In genomic region chr12:77062846-77063461, GRCh38 we compare ENCODE assay signal across 8 cellular contexts. TPM values are rescaled to one million over a fixed set of nuclear protein-coding genes. Genes with fewer than 3 reads are reported as not detected.
A peak's percentile ranks its signal among the peaks of the same experiment; 100 is the strongest.
DNase-seq lines count a peak whose midpoint lies in the region; ATAC-seq and TF ChIP-seq lines count a peak whose summit lies in the region.

No MANE protein-coding gene starts in this region.

- TF ChIP-seq CTCF in right atrium auricular region (IDR thresholded peaks at IDR 0.05), result no peak

- no peak overlapping the region for H2BK12ac ChIP-seq in trophoblast cell (ENCODE audit: low read length)

- H3K36me3 ChIP-seq in right atrium auricular region (no peaks in the 10 kb centered on the region), trophoblast cell (ENCODE audit: control insufficient read depth in 1 of 2, insufficient read depth in 2 of 2, low read length in 2 of 2) (peaks cover 0 to 2% of the 10 kb centered on the region in 2 experiments)

- peak overlapping the region; percentile 25 for H3K23ac ChIP-seq in trophoblast cell (ENCODE audit: low read length)

- H4K91ac ChIP-seq in trophoblast cell (ENCODE audit: low read depth, low read length), result no peak overlapping the region

- H3K4me2 ChIP-seq in trophoblast cell (ENCODE audit: low read length), result no peak overlapping the region

- H3K27me3 ChIP-seq in right atrium auricular region (no peaks in the 10 kb centered on the region), trophoblast cell (ENCODE audit: insufficient read depth, low read length) (no peaks in the 10 kb centered on the region)

- ATAC-seq in left cardiac atrium (no peak), HG02981 (IDR thresholded peaks at IDR 0.05; ENCODE audit: unreplicated experiment) (peak; percentile 37)

- H3K27ac ChIP-seq in right atrium auricular region (no peak overlapping the region), trophoblast cell (ENCODE audit: low read depth, low read length) (no peak overlapping the region)

- DNase-seq in left cardiac atrium (peak; percentile 45), right atrium auricular region (ENCODE audit: low spot score) (no peak), SW480 (ENCODE audit: low spot score) (peak; percentile 63), trophoblast cell (peak in 1 of 2 donors; percentile 34), NCI-H2107 treated with DMSO at 0.1 percent for 48 hours (lab: John Stamatoyannopoulos, UW; ENCODE audit: unreplicated experiment) (no peak)
- DNase-seq in stimulated activated CD4-positive, alpha-beta T cell treated with anti-CD3 and anti-CD28 coated beads, Interleukin-4, amount 100 ng/mL, for 24 hours, result no peak
- no peak for DNase-seq in activated CD4-positive, alpha-beta T cell treated with anti-CD3 and anti-CD28 coated beads, Interleukin-2, amount 50 U/mL, for 48 hours

- peaks cover 0 to 15% of the 10 kb centered on the region in 2 donors for H3K4me1 ChIP-seq in right atrium auricular region
- H3K4me1 ChIP-seq in trophoblast cell (ENCODE audit: control insufficient read depth in 1 of 2, insufficient read depth in 2 of 2, low read length in 2 of 2), result no peaks in the 10 kb centered on the region

- no peak overlapping the region for H2BK5ac ChIP-seq in trophoblast cell (ENCODE audit: low read depth, low read length, poor library complexity)

- no peak overlapping the region for H4K8ac ChIP-seq in trophoblast cell (ENCODE audit: low read depth, low read length)

- no peak overlapping the region for H4K12ac ChIP-seq in trophoblast cell (ENCODE audit: low read depth, low read length)

- peaks cover 6% of the 10 kb centered on the region for H3K79me1 ChIP-seq in trophoblast cell (ENCODE audit: low read length)

- peaks cover 2% of the 10 kb centered on the region for H3K79me2 ChIP-seq in trophoblast cell (ENCODE audit: control insufficient read depth, insufficient read depth, low read length, poor library complexity)

- intact Hi-C loops in left cardiac atrium (cut with DNase I), result no loop called here

- H3K14ac ChIP-seq in trophoblast cell (ENCODE audit: low read length), result no peak overlapping the region

- no peak overlapping the region for H2BK120ac ChIP-seq in trophoblast cell (ENCODE audit: insufficient read depth, low read length, poor library complexity)

- H3K9me3 ChIP-seq in right atrium auricular region, result no peaks in the 10 kb centered on the region
- H3K9me3 ChIP-seq in trophoblast cell (ENCODE audit: insufficient read depth, low read depth, low read length), result peaks cover 1% of the 10 kb centered on the region

- H3K9ac ChIP-seq in trophoblast cell (ENCODE audit: low read length), result no peak overlapping the region

- WGBS in trophoblast cell (ENCODE audit: extremely low coverage, insufficient coverage, insufficient read length), result no CpG with 5 or more reads among the region's 12 CpGs

- H3K18ac ChIP-seq in trophoblast cell (ENCODE audit: low read length), result no peak overlapping the region

- H2AK5ac ChIP-seq in trophoblast cell (ENCODE audit: low read length), result no peak overlapping the region

- no peak overlapping the region for H2AFZ ChIP-seq in trophoblast cell (ENCODE audit: insufficient read depth, low read length, poor library complexity)

- H3K4me3 ChIP-seq in right atrium auricular region, result peak overlapping the region in 1 of 2 donors; percentile 3
- no peak overlapping the region for H3K4me3 ChIP-seq in trophoblast cell (ENCODE audit: low read depth, low read length)

- H3K4ac ChIP-seq in trophoblast cell (ENCODE audit: low read depth, low read length), result no peak overlapping the region

RNA-seq across cellular contexts. Expression of gene E2F7, which starts 2.4 kb away (rescaled TPM):
- total RNA-seq in left cardiac atrium (under 1 TPM; 0.16 to 0.47 TPM), right atrium auricular region (under 1 TPM in 1 of 2 donors, not detected in 1; 0.75 TPM)
- 4.8 and 5.1 TPM in 2 replicates for polyA plus RNA-seq in trophoblast cell (2013)

Comparison
In these comparisons a context has a peak if more than half of its experiments do, and no peak if none do; other contexts are left out.
1. DNase-seq: peak in left cardiac atrium (single experiment) and SW480 (single experiment); none in right atrium auricular region (single experiment), stimulated activated CD4-positive, alpha-beta T cell treated with anti-CD3 and anti-CD28 coated beads, Interleukin-4, amount 100 ng/mL, for 24 hours (single experiment), activated CD4-positive, alpha-beta T cell treated with anti-CD3 and anti-CD28 coated beads, Interleukin-2, amount 50 U/mL, for 48 hours (0 of 2) and NCI-H2107 treated with DMSO at 0.1 percent for 48 hours (single experiment).